Comparison of ENCODE assay signal across 8 cellular contexts in genomic region chr3:115836944-115837343, GRCh38.
DNase-seq lines count a peak whose midpoint lies in the region; ATAC-seq and TF ChIP-seq lines count a peak whose summit lies in the region.

No MANE protein-coding gene starts in this region.

- no peak overlapping the region for H3K4me3 ChIP-seq in H7 (ENCODE audit: insufficient read depth, low read depth, low read length)
- H3K4me3 ChIP-seq in SU-DHL-6 (ENCODE audit: insufficient read depth, low read length, poor library complexity, severe bottlenecking): no peak overlapping the region

- no peak overlapping the region for H2AFZ ChIP-seq in SU-DHL-6 (ENCODE audit: low read depth, low read length, severe bottlenecking)

- DNase-seq in AML-193 (lab: John Stamatoyannopoulos, UW) (peak; percentile 35 to 44), H7 (peak; percentile 25), iris pigment epithelial cell (ENCODE audit: low read depth) (peak; percentile 38), head of caudate nucleus (no peak), SK-N-DZ (ENCODE audit: low spot score) (no peak)

- no peak overlapping the region for H3K27ac ChIP-seq in SU-DHL-6 (ENCODE audit: low read depth, low read length)

- no peaks in the 10 kb centered on the region for H3K9me3 ChIP-seq in SU-DHL-6 (ENCODE audit: insufficient read depth, low read length)

- H3K4me2 ChIP-seq in SU-DHL-6 (ENCODE audit: low read depth, low read length, poor library complexity, severe bottlenecking): no peak overlapping the region

- H3F3A ChIP-seq in SU-DHL-6 (ENCODE audit: insufficient read depth): no peaks in the 10 kb centered on the region

- no peaks in the 10 kb centered on the region for H3K9me2 ChIP-seq in SU-DHL-6 (replicated peaks; ENCODE audit: insufficient read depth, low read length)

- intact Hi-C loops in head of caudate nucleus (cut with DNase I): loop anchor here (10.0 kb wide), 1 partner anchor 68 kb away; no protein-coding TSS in a partner anchor

- TF ChIP-seq CTCF in SU-DHL-6 (IDR thresholded peaks at IDR 0.05; ENCODE audit: insufficient read depth, low read length, poor library complexity, severe bottlenecking): peak; percentile 68

- H3K36me3 ChIP-seq in H7 (replicated peaks; ENCODE audit: control insufficient read depth, insufficient read depth, low read length): no peaks in the 10 kb centered on the region
- no peaks in the 10 kb centered on the region for H3K36me3 ChIP-seq in SU-DHL-6 (ENCODE audit: low read length)

- H3K27me3 ChIP-seq in H7 (ENCODE audit: control insufficient read depth, insufficient read depth, low read length) (no peaks in the 10 kb centered on the region), SU-DHL-6 (ENCODE audit: low read length) (no peaks in the 10 kb centered on the region)

- ATAC-seq in GM21526 (IDR thresholded peaks at IDR 0.05; ENCODE audit: low FRiP score, unreplicated experiment): no peak
- ATAC-seq in GM21619 (IDR thresholded peaks at IDR 0.05; ENCODE audit: unreplicated experiment): no peak

- no peak overlapping the region for H3K9ac ChIP-seq in SU-DHL-6 (ENCODE audit: low read length)

- H4K20me1 ChIP-seq in SU-DHL-6 (ENCODE audit: low read depth, low read length): no peaks in the 10 kb centered on the region

- no peaks in the 10 kb centered on the region for H3K79me2 ChIP-seq in SU-DHL-6 (ENCODE audit: insufficient read depth, low read length)

Comparison
In these comparisons a context has a peak if more than half of its experiments do, and no peak if none do; other contexts are left out.
1. DNase-seq: peak in AML-193 (2 of 2), H7 (single experiment) and iris pigment epithelial cell (single experiment); none in head of caudate nucleus (0 of 42) and SK-N-DZ (single experiment).